9 cellular contexts compared by ENCODE assay signal in genomic region chr12:121227294-121227693, GRCh38. TPM values are rescaled to one million over a fixed set of nuclear protein-coding genes. Genes with fewer than 3 reads are reported as not detected.
DNase-seq lines count a peak whose midpoint lies in the region; ATAC-seq and TF ChIP-seq lines count a peak whose summit lies in the region.
"Had no signal": no experiment of that assay in that cellular context is flagged by ENCODE, and none has a peak within 500 bp of the region (broad histone marks: within the 10 kb centered on the region; RNA-seq: fewer than 3 reads in every experiment).

No MANE protein-coding gene starts in this region.

- TF ChIP-seq CTCF in GM20000 (IDR thresholded peaks at IDR 0.05; ENCODE audit: extremely low read depth, missing control alignments) (no peak), KMS-11 (conservative IDR thresholded peaks at IDR 0.05; ENCODE audit: low read depth, low read length) (no peak), foreskin keratinocyte (conservative IDR thresholded peaks at IDR 0.05) (no peak)

- ATAC-seq in foreskin keratinocyte: peak; percentile 26
- ATAC-seq: Panc1 had no signal

- H3K4me1 ChIP-seq in KMS-11 (ENCODE audit: low read depth, poor library complexity, severe bottlenecking) (peaks cover 15% of the 10 kb centered on the region), foreskin keratinocyte (no peaks in the 10 kb centered on the region)

- H3K4me3 ChIP-seq in KMS-11 (IDR thresholded peaks at IDR 0.05; ENCODE audit: insufficient read depth, low read depth, low read length): no peak overlapping the region

- H3K27ac ChIP-seq in KMS-11: peak overlapping the region; percentile 62
- no peak overlapping the region for H3K27ac ChIP-seq in foreskin keratinocyte
- H3K27ac ChIP-seq in substantia nigra (ENCODE audit: low read depth, low read length, poor library complexity, severe bottlenecking): no peak overlapping the region

- H3K27me3 ChIP-seq in KMS-11 (ENCODE audit: insufficient read depth, low read depth) (no peaks in the 10 kb centered on the region), foreskin keratinocyte (no peaks in the 10 kb centered on the region)

- no peaks in the 10 kb centered on the region for H3K36me3 ChIP-seq in KMS-11 (ENCODE audit: insufficient read depth)

- peak; percentile 97 for DNase-seq in DMS53 treated with DMSO at 0.1 percent for 48 hours (lab: John Stamatoyannopoulos, UW; ENCODE audit: unreplicated experiment)
- DNase-seq in GM20000 (ENCODE audit: low spot score): peak; percentile 82
- peak; percentile 18 to 73 for DNase-seq in foreskin keratinocyte
- DNase-seq in substantia nigra (lab: John Stamatoyannopoulos, UW): no peak
- no peak for DNase-seq in cerebellar cortex (ENCODE audit: low spot score)
- no peak for DNase-seq in retina
- DNase-seq in NCI-H2227 treated with DMSO at 0.1 percent for 48 hours (lab: John Stamatoyannopoulos, UW): no peak

- no peak overlapping the region for H2AFZ ChIP-seq in KMS-11 (ENCODE audit: low read depth)

- peak overlapping the region; percentile 19; the same call in 1 of the 2 replicates for H3K9ac ChIP-seq in KMS-11

- no peaks in the 10 kb centered on the region for H3K79me2 ChIP-seq in KMS-11 (ENCODE audit: insufficient read depth, low read depth)

- H4K20me1 ChIP-seq in KMS-11 (ENCODE audit: insufficient read depth): no peaks in the 10 kb centered on the region

- H3K4me2 ChIP-seq in KMS-11: no peak overlapping the region

RNA-seq across cellular contexts. Expression of gene P2RX4, which starts 17.4 kb away (rescaled TPM):
- 6.8 and 8.4 TPM in 2 replicates for total RNA-seq in foreskin keratinocyte
- 6.9 and 8.7 TPM in 2 replicates for polyA plus RNA-seq in foreskin keratinocyte

Comparison
In these comparisons a context has a peak if more than half of its experiments do, and no peak if none do; other contexts are left out.
1. DNase-seq: peak in DMS53 treated with DMSO at 0.1 percent for 48 hours (single experiment), GM20000 (single experiment) and foreskin keratinocyte (2 of 2); none in substantia nigra (0 of 49), cerebellar cortex (single experiment), retina (single experiment) and NCI-H2227 treated with DMSO at 0.1 percent for 48 hours (single experiment).